Comparison of ENCODE assay signal across 1 cellular context in genomic region chr22:19195796-19196731, GRCh38.
TF ChIP-seq lines count a peak whose summit lies in the region.

No MANE protein-coding gene starts in this region.

TF ChIP-seq in K562, 482 proteins besides CTCF, POLR2A, EP300 and RAD21 (continued from another document and continues in another):
- TF ChIP-seq ID3 (CRISPR knock-in tag; IDR thresholded peaks at IDR 0.05) = no peak
- TF ChIP-seq ID3 (tag; IDR thresholded peaks at IDR 0.05) = peak; percentile 22; the same call in 1 of the 2 replicates
- TF ChIP-seq POLR2B (IDR thresholded peaks at IDR 0.05; ENCODE audit: low read depth, partially characterized antibody) = no peak
- peak; percentile 74 for TF ChIP-seq NR3C1 (CRISPR knock-in tag; IDR thresholded peaks at IDR 0.05)
- TF ChIP-seq ARID4B (CRISPR knock-in tag; IDR thresholded peaks at IDR 0.05) = peak; percentile 79
- 0 out of 2 replicates have a peak, but pooled peaks have one; percentile 36 for TF ChIP-seq PRMT5 (CRISPR knock-in tag; IDR thresholded peaks at IDR 0.05)
- no peak for TF ChIP-seq ZNF280B (CRISPR knock-in tag; IDR thresholded peaks at IDR 0.05)
- no peak for TF ChIP-seq RNF219 (CRISPR knock-in tag; IDR thresholded peaks at IDR 0.05)
- no peak for TF ChIP-seq THAP7 (CRISPR knock-in tag; IDR thresholded peaks at IDR 0.05)
- no peak for TF ChIP-seq BRD9 (IDR thresholded peaks at IDR 0.05; ENCODE audit: low read depth, partially characterized antibody)
- no peak for TF ChIP-seq ZNF592 (IDR thresholded peaks at IDR 0.05)
- TF ChIP-seq SUPT5H (IDR thresholded peaks at IDR 0.05) = no peak
- TF ChIP-seq DIDO1 (tag; IDR thresholded peaks at IDR 0.05; ENCODE audit: low read depth) = no peak
- TF ChIP-seq PHF21A (IDR thresholded peaks at IDR 0.05; ENCODE audit: borderline replicate concordance, low read depth) = no peak
- no peak for TF ChIP-seq PTBP1 (IDR thresholded peaks at IDR 0.05; ENCODE audit: low read depth, low read length)
- no peak for TF ChIP-seq BRCA1 (IDR thresholded peaks at IDR 0.05)
- TF ChIP-seq BRCA1 (CRISPR knock-in tag; IDR thresholded peaks at IDR 0.05) = peak; percentile 95
- TF ChIP-seq ZBTB40 (IDR thresholded peaks at IDR 0.05) = no peak
- TF ChIP-seq ZBTB40 (CRISPR knock-in tag; IDR thresholded peaks at IDR 0.05) = 0 out of 2 replicates have a peak, but pooled peaks have one; percentile 39
- TF ChIP-seq ZNF277 (CRISPR knock-in tag; IDR thresholded peaks at IDR 0.05; ENCODE audit: borderline replicate concordance) = no peak
- TF ChIP-seq TEAD1 (CRISPR knock-in tag; IDR thresholded peaks at IDR 0.05) = peak in 1 of 2 experiments; percentile 46; a peak in 1 of 4 replicates
- no peak for TF ChIP-seq HNRNPLL (IDR thresholded peaks at IDR 0.05; ENCODE audit: low read depth, low read length, poor library complexity, severe bottlenecking)
- no peak for TF ChIP-seq EHMT2 (IDR thresholded peaks at IDR 0.05)
- TF ChIP-seq ZNF12 (CRISPR knock-in tag; IDR thresholded peaks at IDR 0.05) = peak; percentile 78; the same call in 1 of the 2 replicates
- TF ChIP-seq NRF1 (conservative IDR thresholded peaks at IDR 0.05 in 1 of 2, IDR thresholded peaks at IDR 0.05 in 1 of 2) = no peak
